In the genomic region with DNA sequence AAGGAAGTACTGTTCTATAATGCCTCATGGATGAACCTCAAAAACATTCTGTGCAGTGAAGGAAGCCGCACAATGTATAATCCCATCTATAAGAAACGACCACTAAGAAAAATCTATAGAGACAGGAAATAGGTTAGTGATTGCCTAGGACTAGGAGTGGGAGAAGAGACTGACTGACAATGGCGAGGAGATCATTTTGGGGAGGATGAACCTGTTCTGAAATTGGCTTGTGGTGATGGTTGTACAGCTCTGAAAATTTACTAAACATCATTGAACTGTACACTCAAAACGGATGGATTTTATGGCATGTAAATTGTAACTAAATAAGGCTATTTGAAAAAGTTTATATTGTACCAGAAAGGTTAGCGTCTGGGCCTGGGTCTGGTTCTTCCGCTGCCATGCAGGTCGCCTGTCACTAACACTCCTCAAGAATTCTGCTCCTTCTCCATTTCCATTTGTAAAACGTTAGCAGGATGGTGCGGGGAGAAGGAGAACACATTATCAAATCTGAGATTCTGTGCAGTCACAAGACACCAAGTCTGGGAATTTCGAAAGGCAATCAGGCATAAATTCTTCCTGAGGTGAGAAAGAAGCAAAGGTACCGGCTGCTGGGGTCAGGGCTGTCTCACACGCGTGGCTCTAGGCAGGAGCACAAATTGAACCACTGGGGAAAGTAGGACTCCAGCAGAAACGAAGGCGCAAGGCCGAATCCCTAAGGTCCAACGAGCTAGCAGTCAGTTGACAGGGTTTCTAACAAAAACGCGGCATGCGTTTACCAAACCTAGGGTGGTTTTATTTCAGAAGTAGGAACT, we compare ENCODE assay signal across 8 cellular contexts. TPM values are rescaled to one million over a fixed set of nuclear protein-coding genes. Genes with fewer than 3 reads are reported as not detected.
A peak's percentile ranks its signal among the peaks of the same experiment; 100 is the strongest.
DNase-seq lines count a peak whose midpoint lies in the region; ATAC-seq, FAIRE-seq and TF ChIP-seq lines count a peak whose summit lies in the region.

No MANE protein-coding gene starts in this region.

- H3K4me3 ChIP-seq in PC-3 (ENCODE audit: low read length) (peak overlapping the region; percentile 66), hepatocyte (no peak overlapping the region), skin epidermis (peak overlapping the region in 4 of 7 experiments; percentile 34 to 55 (median 44)), kidney (ENCODE audit: low read length in 2 of 2) (peak overlapping the region in 1 of 2 donors; percentile 47)

- peak; percentile 64 for DNase-seq in NCI-H1092 treated with DMSO at 0.1 percent for 48 hours (lab: John Stamatoyannopoulos, UW)
- no peak for DNase-seq in NCI-H1092 (lab: John Stamatoyannopoulos, UW)
- no peak for DNase-seq in PC-3
- no peak for DNase-seq in hepatocyte (ENCODE audit: low spot score)
- DNase-seq in kidney = no peak
- no peak for DNase-seq in hepatic stellate cell (ENCODE audit: low spot score)
- DNase-seq in effector CD8-positive, alpha-beta T cell (lab: John Stamatoyannopoulos, UW) = no peak

- H3K9me3 ChIP-seq in PC-3 (ENCODE audit: low read length) = no peaks in the 10 kb centered on the region
- H3K9me3 ChIP-seq in hepatocyte (ENCODE audit: low read depth) = no peaks in the 10 kb centered on the region
- no peaks in the 10 kb centered on the region for H3K9me3 ChIP-seq in kidney (ENCODE audit: control insufficient read depth in 1 of 2, low read length in 2 of 2)

- H3K79me2 ChIP-seq in PC-3 (ENCODE audit: low read length) (no peaks in the 10 kb centered on the region), hepatocyte (no peaks in the 10 kb centered on the region)

- H4K20me1 ChIP-seq in PC-3 (ENCODE audit: low read length) = no peaks in the 10 kb centered on the region
- H4K20me1 ChIP-seq in hepatocyte (ENCODE audit: insufficient read depth, poor library complexity, severe bottlenecking) = no peaks in the 10 kb centered on the region

- H3K4me1 ChIP-seq in PC-3 (ENCODE audit: insufficient read depth, low read length) (no peaks in the 10 kb centered on the region), hepatocyte (ENCODE audit: insufficient read depth) (peaks cover 15% of the 10 kb centered on the region), kidney (ENCODE audit: control insufficient read depth in 1 of 2, insufficient read depth in 1 of 2, low read depth in 1 of 2, low read length in 2 of 2) (peaks cover 0 to 5% of the 10 kb centered on the region in 2 donors)

- H3K4me2 ChIP-seq in PC-3 (ENCODE audit: low read length) (peak overlapping the region; percentile 86), hepatocyte (peak overlapping the region; percentile 99)

- H3K27me3 ChIP-seq in PC-3 (ENCODE audit: low read length) (no peaks in the 10 kb centered on the region), hepatocyte (peaks cover 53% of the 10 kb centered on the region)

- H3K36me3 ChIP-seq in PC-3 (ENCODE audit: low read depth, low read length) (no peaks in the 10 kb centered on the region), hepatocyte (replicated peaks; ENCODE audit: insufficient read depth, low read depth) (no peaks in the 10 kb centered on the region), kidney (ENCODE audit: control insufficient read depth in 1 of 2, insufficient read depth in 2 of 2, low read length in 2 of 2) (no peaks in the 10 kb centered on the region)

- H3K27ac ChIP-seq in PC-3 (ENCODE audit: low read length) (no peak overlapping the region), hepatocyte (no peak overlapping the region), skin epidermis (no peak overlapping the region), kidney (ENCODE audit: low read depth in 2 of 2, low read length in 2 of 2) (no peak overlapping the region)

- intact Hi-C loops in PC-3 (cut with micrococcal nuclease) (no loop called here), kidney (cut with DNase I) (no loop called here)

- no peak overlapping the region for H3K9ac ChIP-seq in PC-3 (ENCODE audit: low read length)
- H3K9ac ChIP-seq in kidney (ENCODE audit: low read length in 2 of 2) = no peak overlapping the region

- H2AFZ ChIP-seq in PC-3 (ENCODE audit: low read length) = peak overlapping the region; percentile 84
- peak overlapping the region; percentile 88 for H2AFZ ChIP-seq in hepatocyte

- no peaks in the 10 kb centered on the region for H3K9me2 ChIP-seq in PC-3 (replicated peaks; ENCODE audit: low read length)
- H3K9me2 ChIP-seq in hepatocyte (replicated peaks; ENCODE audit: insufficient read depth) = no peaks in the 10 kb centered on the region

- 64% methylated on average over 20 of the region's 20 CpGs for WGBS in hepatocyte (ENCODE audit: low lambda C conversion rate, missing lambda C conversion rate)

- FAIRE-seq in kidney (lab: Jason Lieb, UNC) = no peak

- no peaks in the 10 kb centered on the region for H3F3A ChIP-seq in PC-3 (ENCODE audit: low read length, unreplicated experiment)

- BruUV-seq in PC-3 (replicated peaks; lab: Mats Ljungman, UMichigan) = no TSS peak

- no peak for TF ChIP-seq CTCF in PC-3 (conservative IDR thresholded peaks at IDR 0.05; ENCODE audit: low read depth, low read length)
- TF ChIP-seq CTCF in hepatocyte (IDR thresholded peaks at IDR 0.05; ENCODE audit: poor library complexity) = no peak
- no peak for TF ChIP-seq CTCF in kidney (IDR thresholded peaks at IDR 0.05; ENCODE audit: borderline replicate concordance, extremely low read depth, insufficient read depth)

- POLR2A ChIA-PET in PC-3 (lab: Charles Lee; ENCODE audit: unreplicated experiment) = no interaction called here

- ATAC-seq in PC-3 = no peak

- CTCF ChIA-PET in PC-3 (lab: Charles Lee) = no interaction called here

RNA-seq across cellular contexts. Expression of a gene that starts 0.8 kb away (rescaled TPM):
- total RNA-seq in PC-3 (2014; rRNA removed) (2.5 and 4.2 TPM in 2 replicates), hepatocyte (3.3 and 3.5 TPM in 2 replicates), kidney (1.6 TPM)
- polyA plus RNA-seq in hepatocyte (2.0 and 3.2 TPM in 2 replicates), kidney (ENCODE audit: insufficient read depth, low read depth, low replicate concordance) (1.8 TPM)
